In the genomic region with DNA sequence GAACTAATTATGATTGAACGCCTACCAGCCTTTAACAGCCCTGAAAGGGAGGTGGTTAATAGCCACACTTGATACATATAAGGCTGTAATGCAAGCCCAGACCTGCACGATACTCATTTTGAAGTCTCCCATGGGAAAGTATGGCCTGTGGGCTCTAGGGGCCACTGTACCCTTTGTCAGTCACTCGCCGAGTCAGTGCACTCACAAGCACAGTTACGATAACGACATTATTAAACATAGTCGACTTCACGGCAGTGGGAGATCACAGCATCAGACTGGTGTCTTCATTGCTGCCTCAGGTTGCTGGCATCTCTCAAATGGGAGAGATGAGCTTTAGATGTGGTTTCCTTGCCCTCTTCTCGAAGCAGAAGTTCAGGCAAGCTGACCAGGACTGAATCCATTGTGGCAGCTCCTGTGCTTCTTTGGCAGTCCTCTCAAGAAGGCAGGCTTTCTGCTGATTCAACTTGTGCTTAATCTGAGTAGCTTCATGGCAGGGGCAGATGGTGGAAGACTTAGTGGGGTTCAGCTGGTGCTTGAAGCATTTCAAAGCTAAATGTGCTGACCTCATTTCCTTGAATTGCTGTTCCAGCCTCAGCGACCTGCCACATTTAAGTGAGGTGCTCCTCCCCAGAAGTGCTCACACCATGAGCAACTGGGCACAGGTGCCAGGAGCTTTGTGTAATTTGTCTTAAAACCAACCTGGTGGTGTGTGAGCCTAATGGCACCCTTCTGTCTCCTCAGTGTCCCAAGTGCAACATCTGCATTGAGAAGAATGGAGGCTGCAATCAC, we compare ENCODE assay signal across 21 cellular contexts.
"Had no signal": no experiment of that assay in that cellular context is flagged by ENCODE, and none has a peak within 500 bp of the region (broad histone marks: within the 10 kb centered on the region; RNA-seq: fewer than 3 reads in every experiment).

No MANE protein-coding gene starts in this region.

- H3K27ac Mint-ChIP-seq: nephron progenitor cell; stimulated activated memory B cell treated with anti-CD40 and anti-IgM and Interleukin-4, amounts not matched to agents 10 μg/mL and 1 μg/mL and 100 μg/mL, for 72 hours had no signal

- H3K9me3 Mint-ChIP-seq: nephron progenitor cell; stimulated activated memory B cell treated with anti-CD40 and anti-IgM and Interleukin-4, amounts not matched to agents 10 μg/mL and 1 μg/mL and 100 μg/mL, for 72 hours had no signal

- H3K27me3 Mint-ChIP-seq: stimulated activated memory B cell treated with anti-CD40 and anti-IgM and Interleukin-4, amounts not matched to agents 10 μg/mL and 1 μg/mL and 100 μg/mL, for 72 hours had no signal

- H3K4me3 Mint-ChIP-seq: nephron progenitor cell; stimulated activated memory B cell treated with anti-CD40 and anti-IgM and Interleukin-4, amounts not matched to agents 10 μg/mL and 1 μg/mL and 100 μg/mL, for 72 hours had no signal

- H3K9me3 ChIP-seq: adrenal gland, esophagus muscularis mucosa, gastroesophageal sphincter, heart left ventricle, left ventricle myocardium inferior, spleen, thyroid gland had no signal

- DNase-seq: activated CD4-positive, alpha-beta T cell treated with anti-CD3 and anti-CD28 coated beads, Interleukin-2, amount 50 U/mL, for 48 hours; activated CD8-positive, alpha-beta memory T cell treated with anti-CD3 and anti-CD28 coated beads, Interleukin-2, amount 50 U/mL, for 4 hours; activated naive CD4-positive, alpha-beta T cell treated with Interleukin-2 at 50 U/mL for 16 hours; cerebellar nuclear complex; cortex of kidney; effector CD4-positive, alpha-beta T cell; heart left ventricle; left ventricle myocardium inferior; mammary epithelial cell; nephron progenitor cell; occipital lobe; posterior cingulate gyrus; spleen; stimulated activated CD4-positive, alpha-beta T cell treated with anti-CD3 and anti-CD28 coated beads, Interleukin-4, amount 100 ng/mL, for 4 hours; T-helper 1 cell; T1000; thyroid gland had no signal

- H3K4me3 ChIP-seq: adrenal gland, esophagus muscularis mucosa, gastroesophageal sphincter, heart left ventricle, left ventricle myocardium inferior, spleen, thyroid gland had no signal

- H3K4me1 Mint-ChIP-seq: nephron progenitor cell; stimulated activated memory B cell treated with anti-CD40 and anti-IgM and Interleukin-4, amounts not matched to agents 10 μg/mL and 1 μg/mL and 100 μg/mL, for 72 hours had no signal

- ATAC-seq: gastroesophageal sphincter; heart left ventricle; stimulated activated memory B cell treated with anti-CD40 and anti-IgM and Interleukin-4, amounts not matched to agents 10 μg/mL and 1 μg/mL and 100 μg/mL, for 72 hours had no signal
